17 cellular contexts compared by ENCODE assay signal in the genomic region with DNA sequence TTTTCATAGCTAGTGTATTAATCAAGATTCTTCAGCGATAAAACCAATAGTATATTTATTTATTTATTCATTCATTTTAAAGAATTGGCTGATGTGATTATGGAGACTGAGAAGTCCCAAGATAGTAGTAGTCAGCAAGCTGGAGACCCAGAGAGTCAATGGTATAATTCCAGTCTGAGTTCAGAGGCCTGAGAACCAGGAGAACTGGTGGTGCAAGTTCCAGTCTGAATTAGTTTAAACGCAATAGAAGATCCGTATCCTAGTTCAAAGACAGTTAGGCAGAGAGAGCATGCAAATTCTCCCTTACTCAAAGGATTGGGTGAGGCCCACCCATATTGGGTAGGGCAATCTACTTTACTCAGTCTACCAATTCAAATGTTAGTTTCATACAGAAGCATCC.
"Had no signal": no experiment of that assay in that cellular context is flagged by ENCODE, and none has a peak within 500 bp of the region (broad histone marks: within the 10 kb centered on the region; RNA-seq: fewer than 3 reads in every experiment).

No MANE protein-coding gene starts in this region.

- ATAC-seq: gastrocnemius medialis, lower lobe of right lung had no signal

- H3K4me3 Mint-ChIP-seq: endodermal cell; memory B cell; neural crest cell; stimulated activated naive B cell treated with anti-CD40 and anti-IgM and Interleukin-4, amounts not matched to agents 10 μg/mL and 1 μg/mL and 100 μg/mL, for 72 hours; stimulated activated naive CD8-positive, alpha-beta T cell treated with anti-CD3 and anti-CD28 coated beads, Interleukin-15, amount 100 ng/mL, for 72 hours had no signal

- H3K27ac ChIP-seq: lower lobe of right lung, tibial nerve had no signal

- H3K9me3 ChIP-seq: gastrocnemius medialis, left ventricle myocardium inferior, lower lobe of right lung, testis, tibial nerve had no signal

- DNase-seq: effector CD4-positive, alpha-beta T cell; endodermal cell; gastrocnemius medialis; left cardiac atrium; left ventricle myocardium inferior; lower lobe of right lung; midbrain; posterior cingulate gyrus; stimulated activated CD4-positive, alpha-beta T cell treated with anti-CD3 and anti-CD28 coated beads, Interleukin-2, amount 100 ng/mL, for 24 hours; stimulated activated CD4-positive, alpha-beta T cell treated with anti-CD3 and anti-CD28 coated beads, Interleukin-4, amount 100 ng/mL, for 4 hours; stimulated activated naive B cell treated with anti-CD40 and anti-IgM and Interleukin-4, amounts not matched to agents 10 μg/mL and 1 μg/mL and 100 μg/mL, for 72 hours; stimulated activated naive CD8-positive, alpha-beta T cell treated with anti-CD3 and anti-CD28 coated beads, Interleukin-15, amount 100 ng/mL, for 72 hours; testis had no signal

- H3K27me3 ChIP-seq: gastrocnemius medialis, testis, tibial nerve had no signal

- H3K36me3 ChIP-seq: gastrocnemius medialis, left ventricle myocardium inferior, lower lobe of right lung, tibial nerve had no signal

- H3K27me3 Mint-ChIP-seq: memory B cell; stimulated activated naive B cell treated with anti-CD40 and anti-IgM and Interleukin-4, amounts not matched to agents 10 μg/mL and 1 μg/mL and 100 μg/mL, for 72 hours; stimulated activated naive CD8-positive, alpha-beta T cell treated with anti-CD3 and anti-CD28 coated beads, Interleukin-15, amount 100 ng/mL, for 72 hours had no signal

- H3K9me3 Mint-ChIP-seq: endodermal cell; memory B cell; neural crest cell; stimulated activated naive B cell treated with anti-CD40 and anti-IgM and Interleukin-4, amounts not matched to agents 10 μg/mL and 1 μg/mL and 100 μg/mL, for 72 hours; stimulated activated naive CD8-positive, alpha-beta T cell treated with anti-CD3 and anti-CD28 coated beads, Interleukin-15, amount 100 ng/mL, for 72 hours had no signal

- H3K36me3 Mint-ChIP-seq: memory B cell; stimulated activated naive B cell treated with anti-CD40 and anti-IgM and Interleukin-4, amounts not matched to agents 10 μg/mL and 1 μg/mL and 100 μg/mL, for 72 hours had no signal

- H3K4me3 ChIP-seq: coronary artery, gastrocnemius medialis, left ventricle myocardium inferior, lower lobe of right lung, testis, tibial nerve had no signal

- H3K27ac Mint-ChIP-seq: endodermal cell; memory B cell; stimulated activated naive B cell treated with anti-CD40 and anti-IgM and Interleukin-4, amounts not matched to agents 10 μg/mL and 1 μg/mL and 100 μg/mL, for 72 hours had no signal

- H3K4me1 Mint-ChIP-seq: memory B cell; stimulated activated naive B cell treated with anti-CD40 and anti-IgM and Interleukin-4, amounts not matched to agents 10 μg/mL and 1 μg/mL and 100 μg/mL, for 72 hours; stimulated activated naive CD8-positive, alpha-beta T cell treated with anti-CD3 and anti-CD28 coated beads, Interleukin-15, amount 100 ng/mL, for 72 hours had no signal
